Comparison of ENCODE assay signal across 1 cellular context in the genomic region with DNA sequence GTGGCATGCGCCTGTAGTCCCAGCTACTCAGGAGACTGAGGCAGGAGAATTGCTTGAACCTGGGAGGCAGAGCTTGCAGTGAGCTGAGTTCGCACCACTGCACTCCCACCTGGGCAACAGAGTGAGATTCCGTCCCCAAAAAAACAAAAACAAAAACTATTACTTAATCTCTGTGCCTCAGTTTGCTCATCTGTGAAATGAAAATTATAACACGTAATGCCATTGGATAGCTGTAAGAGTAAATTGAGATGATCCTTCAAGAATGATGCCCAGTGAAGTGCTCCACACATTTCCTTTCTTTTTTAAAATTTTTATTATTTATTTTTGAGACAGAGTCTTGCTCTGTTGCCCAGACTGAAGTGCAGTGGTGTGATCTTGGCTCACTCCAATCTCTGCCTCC. TPM values are rescaled to one million over a fixed set of nuclear protein-coding genes. Genes with fewer than 3 reads are reported as not detected.
"Had no signal": no experiment of that assay in that cellular context is flagged by ENCODE, and none has a peak within 500 bp of the region (broad histone marks: within the 10 kb centered on the region; RNA-seq: fewer than 3 reads in every experiment).

No MANE protein-coding gene starts in this region.

RNA-seq across cellular contexts. Expression of gene TMEM145, which starts 26.8 kb away (rescaled TPM):
- total RNA-seq: GM23248 had no signal
- polyA plus RNA-seq: GM23248 had no signal

RNA-seq across cellular contexts. Expression of gene CNFN, which starts 50.2 kb away (rescaled TPM):
- total RNA-seq: GM23248 had no signal
